ENCODE assay signal across 32 cellular contexts in genomic region chr20:955111-955510, GRCh38. TPM values are rescaled to one million over a fixed set of nuclear protein-coding genes. Genes with fewer than 3 reads are reported as not detected.
"Had no signal": no experiment of that assay in that cellular context is flagged by ENCODE, and none has a peak within 500 bp of the region (broad histone marks: within the 10 kb centered on the region; RNA-seq: fewer than 3 reads in every experiment).

No MANE protein-coding gene starts in this region.

- DNase-seq: islet precursor cell; left ventricle myocardium inferior; midbrain; mucosa of descending colon; naive thymus-derived CD4-positive, alpha-beta T cell; ovary; retina; right cardiac atrium; stimulated activated CD4-positive, alpha-beta T cell treated with anti-CD3 and anti-CD28 coated beads, Interleukin-12 subunit alpha, Interleukin-12 subunit beta, amount 100 ng/mL, for 4 hours; stimulated activated CD4-positive, alpha-beta T cell treated with anti-CD3 and anti-CD28 coated beads, Interleukin-15, amount 100 ng/mL, for 24 hours; stimulated activated CD4-positive, alpha-beta T cell treated with anti-CD3 and anti-CD28 coated beads, Interleukin-2, amount 100 ng/mL, for 24 hours; stimulated activated CD4-positive, alpha-beta T cell treated with anti-CD3 and anti-CD28 coated beads, Interleukin-4, amount 100 ng/mL, for 1 hour; stimulated activated naive B cell treated with anti-CD40 and anti-IgM and Interleukin-4, amounts not matched to agents 10 μg/mL and 1 μg/mL and 100 μg/mL, for 72 hours; stimulated activated naive CD8-positive, alpha-beta T cell treated with anti-CD3 and anti-CD28 coated beads, Interleukin-15, Interleukin-2, amounts not matched to agents 100 U/mL and 50 U/mL, for 24 hours; stomach; testis; thyroid gland; transverse colon; upper lobe of left lung had no signal

- ATAC-seq: mucosa of descending colon; naive thymus-derived CD4-positive, alpha-beta T cell; natural killer cell treated with Interleukin-12 subunit alpha and Interleukin-12 subunit beta and Interleukin-15 and Interleukin-18, amount 100 ng/mL, for 72 hours; right cardiac atrium; stimulated activated naive B cell treated with anti-CD40 and anti-IgM and Interleukin-4, amounts not matched to agents 10 μg/mL and 1 μg/mL and 100 μg/mL, for 72 hours; stimulated activated naive CD8-positive, alpha-beta T cell treated with anti-CD3 and anti-CD28 coated beads, Interleukin-15, Interleukin-2, amounts not matched to agents 100 U/mL and 50 U/mL, for 24 hours had no signal

- H3K27ac ChIP-seq: hepatocyte, left ventricle myocardium inferior, ovary, prostate gland, stomach, testis, thyroid gland, transverse colon, upper lobe of left lung, vagina had no signal

- H3K79me2 ChIP-seq: hepatocyte had no signal

- H3K4me1 ChIP-seq: left ventricle myocardium inferior, prostate gland, testis, vagina had no signal

- H3K4me3 Mint-ChIP-seq: naive thymus-derived CD4-positive, alpha-beta T cell; natural killer cell treated with Interleukin-12 subunit alpha and Interleukin-12 subunit beta and Interleukin-15 and Interleukin-18, amount 100 ng/mL, for 72 hours; stimulated activated naive B cell treated with anti-CD40 and anti-IgM and Interleukin-4, amounts not matched to agents 10 μg/mL and 1 μg/mL and 100 μg/mL, for 72 hours had no signal

- H2AFZ ChIP-seq: hepatocyte had no signal

- H3K36me3 ChIP-seq: left ventricle myocardium inferior, ovary, prostate gland, stomach, thyroid gland, transverse colon, upper lobe of left lung, vagina had no signal

- H3K36me3 Mint-ChIP-seq: naive thymus-derived CD4-positive, alpha-beta T cell; natural killer cell treated with Interleukin-12 subunit alpha and Interleukin-12 subunit beta and Interleukin-15 and Interleukin-18, amount 100 ng/mL, for 72 hours; stimulated activated naive B cell treated with anti-CD40 and anti-IgM and Interleukin-4, amounts not matched to agents 10 μg/mL and 1 μg/mL and 100 μg/mL, for 72 hours had no signal

- H3K9me3 ChIP-seq: left ventricle myocardium inferior, mucosa of descending colon, ovary, prostate gland, stomach, testis, thyroid gland, transverse colon, upper lobe of left lung, vagina had no signal

- H3K9me3 Mint-ChIP-seq: naive thymus-derived CD4-positive, alpha-beta T cell; natural killer cell treated with Interleukin-12 subunit alpha and Interleukin-12 subunit beta and Interleukin-15 and Interleukin-18, amount 100 ng/mL, for 72 hours; stimulated activated naive B cell treated with anti-CD40 and anti-IgM and Interleukin-4, amounts not matched to agents 10 μg/mL and 1 μg/mL and 100 μg/mL, for 72 hours had no signal

- H3K27me3 ChIP-seq: ovary, testis, thyroid gland, upper lobe of left lung, vagina had no signal

- H3K4me3 ChIP-seq: hepatocyte, left ventricle myocardium inferior, lung, mucosa of descending colon, ovary, prostate gland, smooth muscle cell, stomach, testis, thyroid gland, transverse colon, upper lobe of left lung, vagina had no signal

- H3K4me2 ChIP-seq: hepatocyte, smooth muscle cell had no signal

- H3K27ac Mint-ChIP-seq: naive thymus-derived CD4-positive, alpha-beta T cell; natural killer cell treated with Interleukin-12 subunit alpha and Interleukin-12 subunit beta and Interleukin-15 and Interleukin-18, amount 100 ng/mL, for 72 hours; stimulated activated naive B cell treated with anti-CD40 and anti-IgM and Interleukin-4, amounts not matched to agents 10 μg/mL and 1 μg/mL and 100 μg/mL, for 72 hours had no signal

RNA-seq across cellular contexts. Expression of gene ANGPT4, which starts 39.0 kb away (rescaled TPM):
- total RNA-seq: hepatocyte; kidney epithelial cell; myocyte; naive thymus-derived CD4-positive, alpha-beta T cell; natural killer cell treated with Interleukin-12 subunit alpha and Interleukin-12 subunit beta and Interleukin-15 and Interleukin-18, amount 100 ng/mL, for 72 hours; smooth muscle cell had no signal
- polyA plus RNA-seq: hepatocyte; naive thymus-derived CD4-positive, alpha-beta T cell; neural cell had no signal

RNA-seq across cellular contexts. Expression of gene RSPO4, which starts 47.0 kb away (rescaled TPM):
- total RNA-seq: left ventricle myocardium inferior, mesenteric fat pad, myocyte, omental fat pad, skeletal muscle tissue, stomach, transverse colon, urinary bladder, vagina had no signal
- polyA plus RNA-seq: naive thymus-derived CD4-positive, alpha-beta T cell had no signal
